17 cellular contexts compared by ENCODE assay signal in the genomic region with DNA sequence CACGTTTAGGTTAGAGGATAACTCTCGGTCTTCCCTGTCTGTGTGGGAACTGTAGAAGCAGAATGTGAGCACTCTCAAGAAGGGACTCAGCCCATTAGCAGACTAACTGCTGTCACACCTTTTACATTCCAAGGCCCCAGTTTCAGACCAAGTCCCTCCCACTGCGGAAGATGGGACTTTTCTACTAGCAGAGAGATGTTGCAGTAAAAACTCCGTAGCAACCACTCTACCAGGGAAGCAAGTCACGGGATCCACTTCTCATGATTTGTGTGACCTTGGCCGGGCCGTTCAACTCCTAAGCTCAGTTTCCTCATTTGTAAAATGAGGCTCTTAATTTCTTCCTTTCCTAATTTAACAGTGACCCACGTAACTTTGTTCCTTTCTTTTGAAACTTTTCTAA.
DNase-seq lines count a peak whose midpoint lies in the region; ATAC-seq and TF ChIP-seq lines count a peak whose summit lies in the region.
"Had no signal": no experiment of that assay in that cellular context is flagged by ENCODE, and none has a peak within 500 bp of the region (broad histone marks: within the 10 kb centered on the region; RNA-seq: fewer than 3 reads in every experiment).

No MANE protein-coding gene starts in this region.

- no CpG with 5 or more reads among the region's 8 CpGs for WGBS in mesendoderm (ENCODE audit: extremely low coverage, insufficient coverage, low lambda C conversion rate)

- ATAC-seq in HG03378 (IDR thresholded peaks at IDR 0.05; ENCODE audit: unreplicated experiment): no peak
- ATAC-seq in stimulated activated naive B cell treated with anti-CD40 and anti-IgM and Interleukin-4, amounts not matched to agents 10 μg/mL and 1 μg/mL and 100 μg/mL, for 72 hours (replicated peaks): no peak
- ATAC-seq in HG03354 (IDR thresholded peaks at IDR 0.05; ENCODE audit: poor library complexity, severe bottlenecking, unreplicated experiment): no peak

- no peaks in the 10 kb centered on the region for H3K79me2 ChIP-seq in mesendoderm (ENCODE audit: control insufficient read depth, insufficient read depth, low read length)

- no peak overlapping the region for H3K4me3 Mint-ChIP-seq in type B pancreatic cell
- H3K4me3 Mint-ChIP-seq in stimulated activated naive B cell treated with anti-CD40 and anti-IgM and Interleukin-4, amounts not matched to agents 10 μg/mL and 1 μg/mL and 100 μg/mL, for 72 hours: no peak overlapping the region
- H3K4me3 Mint-ChIP-seq: activated CD4-positive, alpha-beta memory T cell treated with anti-CD3 and anti-CD28 coated beads, Interleukin-2, amount 10 ng/mL, durations not matched to agents 7 days and 5 days; activated naive CD8-positive, alpha-beta T cell treated with anti-CD3 and anti-CD28 coated beads for 36 hours; B cell; T-helper 17 cell had no signal

- no peak overlapping the region for H3K4me3 ChIP-seq in left ventricle myocardium inferior
- no peak overlapping the region for H3K4me3 ChIP-seq in right atrium auricular region
- no peak overlapping the region for H3K4me3 ChIP-seq in dorsolateral prefrontal cortex
- H3K4me3 ChIP-seq in mesendoderm (ENCODE audit: low read length): no peak overlapping the region
- H3K4me3 ChIP-seq: A549, K562, transverse colon had no signal

- H3K27me3 Mint-ChIP-seq in type B pancreatic cell: no peaks in the 10 kb centered on the region
- no peaks in the 10 kb centered on the region for H3K27me3 Mint-ChIP-seq in stimulated activated naive B cell treated with anti-CD40 and anti-IgM and Interleukin-4, amounts not matched to agents 10 μg/mL and 1 μg/mL and 100 μg/mL, for 72 hours
- H3K27me3 Mint-ChIP-seq: activated CD4-positive, alpha-beta memory T cell treated with anti-CD3 and anti-CD28 coated beads, Interleukin-2, amount 10 ng/mL, durations not matched to agents 7 days and 5 days; activated naive CD8-positive, alpha-beta T cell treated with anti-CD3 and anti-CD28 coated beads for 36 hours; B cell; T-helper 17 cell had no signal

- no peak overlapping the region for H3K4me2 ChIP-seq in mesendoderm (ENCODE audit: low read length)
- H3K4me2 ChIP-seq: A549, SK-N-SH had no signal

- H4K5ac ChIP-seq in mesendoderm (ENCODE audit: low read length): no peak overlapping the region

- H2BK120ac ChIP-seq in mesendoderm (ENCODE audit: low read depth, low read length): no peak overlapping the region

- H3K4ac ChIP-seq in mesendoderm (ENCODE audit: low read depth, low read length): no peak overlapping the region

- no peak overlapping the region for H2AK5ac ChIP-seq in mesendoderm (ENCODE audit: low read length)

- H3K27ac Mint-ChIP-seq in type B pancreatic cell: peak overlapping the region; percentile 63
- no peak overlapping the region for H3K27ac Mint-ChIP-seq in stimulated activated naive B cell treated with anti-CD40 and anti-IgM and Interleukin-4, amounts not matched to agents 10 μg/mL and 1 μg/mL and 100 μg/mL, for 72 hours
- H3K27ac Mint-ChIP-seq: activated CD4-positive, alpha-beta memory T cell treated with anti-CD3 and anti-CD28 coated beads, Interleukin-2, amount 10 ng/mL, durations not matched to agents 7 days and 5 days; activated naive CD8-positive, alpha-beta T cell treated with anti-CD3 and anti-CD28 coated beads for 36 hours; B cell; T-helper 17 cell had no signal

- peaks cover 52% of the 10 kb centered on the region for H3K4me1 ChIP-seq in left ventricle myocardium inferior
- peaks cover 0 to 36% of the 10 kb centered on the region in 2 donors for H3K4me1 ChIP-seq in right atrium auricular region
- no peaks in the 10 kb centered on the region for H3K4me1 ChIP-seq in mesendoderm (ENCODE audit: control insufficient read depth, low read depth, low read length)
- H3K4me1 ChIP-seq: transverse colon had no signal

- H3K36me3 Mint-ChIP-seq in type B pancreatic cell: peaks cover 27% of the 10 kb centered on the region
- peaks cover 3 to 11% of the 10 kb centered on the region in 2 donors for H3K36me3 Mint-ChIP-seq in stimulated activated naive B cell treated with anti-CD40 and anti-IgM and Interleukin-4, amounts not matched to agents 10 μg/mL and 1 μg/mL and 100 μg/mL, for 72 hours
- H3K36me3 Mint-ChIP-seq: activated naive CD8-positive, alpha-beta T cell treated with anti-CD3 and anti-CD28 coated beads for 36 hours had no signal

- TF ChIP-seq CTCF in left ventricle myocardium inferior (IDR thresholded peaks at IDR 0.05; ENCODE audit: borderline replicate concordance): no peak
- TF ChIP-seq CTCF in right atrium auricular region (IDR thresholded peaks at IDR 0.05): no peak
- TF ChIP-seq CTCF in dorsolateral prefrontal cortex (IDR thresholded peaks at IDR 0.05 in 54 of 56, conservative IDR thresholded peaks at IDR 0.05 in 2 of 56; ENCODE audit: low read depth in 1 of 56, partially characterized antibody in 56 of 56): no peak
- TF ChIP-seq CTCF in type B pancreatic cell (conservative IDR thresholded peaks at IDR 0.05): no peak

- no peak overlapping the region for H3K56ac ChIP-seq in mesendoderm (ENCODE audit: low read length)

- DNase-seq in left ventricle myocardium inferior: no peak
- no peak for DNase-seq in right atrium auricular region (ENCODE audit: low spot score)
- no peak for DNase-seq in dorsolateral prefrontal cortex
- DNase-seq in mesendoderm: peak; percentile 36
- no peak for DNase-seq in type B pancreatic cell (ENCODE audit: extremely low spot score, unreplicated experiment)
- no peak for DNase-seq in stimulated activated naive B cell treated with anti-CD40 and anti-IgM and Interleukin-4, amounts not matched to agents 10 μg/mL and 1 μg/mL and 100 μg/mL, for 72 hours
- DNase-seq: activated effector memory CD4-positive, alpha-beta T cell treated with Interleukin-2 at 50 U/mL for 16 hours had no signal

- H3K36me3 ChIP-seq in left ventricle myocardium inferior (peaks cover 41% of the 10 kb centered on the region), right atrium auricular region (peaks cover 10% of the 10 kb centered on the region), mesendoderm (ENCODE audit: control insufficient read depth, insufficient read depth, low read length) (peaks cover 2% of the 10 kb centered on the region)
- H3K36me3 ChIP-seq: transverse colon had no signal

- no peak overlapping the region for H3K18ac ChIP-seq in mesendoderm (ENCODE audit: low read length)

- H3K9me3 Mint-ChIP-seq in type B pancreatic cell: no peaks in the 10 kb centered on the region
- no peaks in the 10 kb centered on the region for H3K9me3 Mint-ChIP-seq in stimulated activated naive B cell treated with anti-CD40 and anti-IgM and Interleukin-4, amounts not matched to agents 10 μg/mL and 1 μg/mL and 100 μg/mL, for 72 hours
- H3K9me3 Mint-ChIP-seq: activated CD4-positive, alpha-beta memory T cell treated with anti-CD3 and anti-CD28 coated beads, Interleukin-2, amount 10 ng/mL, durations not matched to agents 7 days and 5 days; activated naive CD8-positive, alpha-beta T cell treated with anti-CD3 and anti-CD28 coated beads for 36 hours had no signal

- H3K79me1 ChIP-seq in mesendoderm (ENCODE audit: low read length): no peaks in the 10 kb centered on the region

- H4K8ac ChIP-seq in mesendoderm (ENCODE audit: low read depth, low read length): no peak overlapping the region

- no peaks in the 10 kb centered on the region for H3K27me3 ChIP-seq in left ventricle myocardium inferior (ENCODE audit: low read depth)
- H3K27me3 ChIP-seq in right atrium auricular region: no peaks in the 10 kb centered on the region
- H3K27me3 ChIP-seq in dorsolateral prefrontal cortex: no peaks in the 10 kb centered on the region
- H3K27me3 ChIP-seq in mesendoderm (ENCODE audit: insufficient read depth, low read length, poor library complexity): no peaks in the 10 kb centered on the region
- H3K27me3 ChIP-seq: transverse colon had no signal

- H3K4me1 Mint-ChIP-seq in type B pancreatic cell (ENCODE audit: unreplicated experiment): peaks cover 4% of the 10 kb centered on the region
- H3K4me1 Mint-ChIP-seq in stimulated activated naive B cell treated with anti-CD40 and anti-IgM and Interleukin-4, amounts not matched to agents 10 μg/mL and 1 μg/mL and 100 μg/mL, for 72 hours: no peaks in the 10 kb centered on the region
- H3K4me1 Mint-ChIP-seq: activated CD4-positive, alpha-beta memory T cell treated with anti-CD3 and anti-CD28 coated beads, Interleukin-2, amount 10 ng/mL, durations not matched to agents 7 days and 5 days; activated naive CD8-positive, alpha-beta T cell treated with anti-CD3 and anti-CD28 coated beads for 36 hours; B cell; T-helper 17 cell had no signal

- no peak overlapping the region for H2BK15ac ChIP-seq in mesendoderm (replicated peaks; ENCODE audit: low read depth)

- no peak overlapping the region for H3K23ac ChIP-seq in mesendoderm (ENCODE audit: low read length)

- H3K27ac ChIP-seq in left ventricle myocardium inferior (replicated peaks) (peak overlapping the region; percentile 22), right atrium auricular region (no peak overlapping the region), dorsolateral prefrontal cortex (peak overlapping the region in 51 of 59 donors; percentile 6 to 87 (median 74)), mesendoderm (ENCODE audit: low read depth, low read length) (no peak overlapping the region)
- H3K27ac ChIP-seq: transverse colon had no signal

- no peaks in the 10 kb centered on the region for H3K9me3 ChIP-seq in left ventricle myocardium inferior (replicated peaks)
- no peaks in the 10 kb centered on the region for H3K9me3 ChIP-seq in right atrium auricular region
- H3K9me3 ChIP-seq: A549, SK-N-SH, transverse colon had no signal

- intact Hi-C loops in left ventricle myocardium inferior (cut with micrococcal nuclease): no loop called here
- intact Hi-C loops in dorsolateral prefrontal cortex (cut with DNase I): loop anchor here in 1 of 2 donors (5.0 kb wide), 2 partner anchors 99 to 199 kb away; no protein-coding TSS in a partner anchor

- H2BK5ac ChIP-seq in mesendoderm (ENCODE audit: low read length): no peak overlapping the region

- no peak overlapping the region for H3K9ac ChIP-seq in mesendoderm (ENCODE audit: low read length)
- H3K9ac ChIP-seq: SK-N-SH had no signal

Comparison
In these comparisons a context has a peak if more than half of its experiments do, and no peak if none do; other contexts are left out.
1. H3K27ac ChIP-seq: peak in left ventricle myocardium inferior (single experiment) and dorsolateral prefrontal cortex (51 of 59); none in right atrium auricular region (0 of 2) and mesendoderm (single experiment).